ENCODE assay signal across 1 cellular context in the genomic region with DNA sequence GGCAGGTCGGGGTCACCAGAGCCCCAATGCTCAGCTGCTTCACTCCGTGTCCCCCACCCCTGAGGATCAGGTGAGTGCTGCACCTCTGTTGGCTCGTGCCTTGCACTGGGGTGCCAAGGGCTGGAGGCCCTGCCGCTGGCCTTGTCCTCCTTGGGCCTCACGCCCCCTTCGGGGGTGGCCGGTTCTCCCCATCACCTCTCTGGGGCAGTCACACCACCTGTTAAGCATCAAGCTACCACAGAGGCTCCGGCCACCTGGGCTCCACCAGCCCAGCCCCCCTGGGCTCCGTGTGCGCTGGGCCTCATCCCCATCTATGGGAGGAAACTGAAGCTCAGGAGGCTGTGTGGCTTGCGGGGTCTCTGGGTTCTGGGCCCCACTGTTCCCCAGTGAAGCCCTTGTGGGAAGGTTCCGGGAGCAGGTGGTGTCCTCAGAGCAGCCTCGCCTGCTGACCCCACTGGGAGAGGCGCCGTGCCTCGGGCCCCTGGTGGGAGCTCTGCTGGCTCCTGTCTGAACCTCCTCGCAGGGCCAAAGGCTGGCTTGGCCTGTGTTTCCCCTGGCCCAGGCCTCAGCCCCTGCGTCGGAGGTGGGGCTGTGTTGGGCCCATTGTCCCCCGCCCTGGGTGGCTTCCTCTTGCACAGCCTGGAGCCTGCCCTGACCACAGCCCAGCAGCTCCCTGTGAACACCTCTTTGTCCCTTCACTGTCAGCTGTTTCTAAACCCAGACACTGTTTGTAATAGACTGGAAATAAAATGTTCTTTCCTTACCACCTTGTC.
A peak's percentile ranks its signal among the peaks of the same experiment; 100 is the strongest.
TF ChIP-seq lines count a peak whose summit lies in the region.

No MANE protein-coding gene starts in this region.

TF ChIP-seq in K562, 482 proteins besides CTCF, POLR2A, EP300 and RAD21:
- TF ChIP-seq POLR2G (IDR thresholded peaks at IDR 0.05; ENCODE audit: low read depth, low read length) (peak; percentile 42), SMARCC2 (IDR thresholded peaks at IDR 0.05; ENCODE audit: low read depth) (no peak)
